Comparison of ENCODE assay signal across 19 cellular contexts in genomic region chr1:232184561-232185530, GRCh38.
A peak's percentile ranks its signal among the peaks of the same experiment; 100 is the strongest.
DNase-seq lines count a peak whose midpoint lies in the region; ATAC-seq, FAIRE-seq and TF ChIP-seq lines count a peak whose summit lies in the region.
"Had no signal": no experiment of that assay in that cellular context is flagged by ENCODE, and none has a peak within 500 bp of the region (broad histone marks: within the 10 kb centered on the region; RNA-seq: fewer than 3 reads in every experiment).

No MANE protein-coding gene starts in this region.

- no peak overlapping the region for H3K27ac Mint-ChIP-seq in endodermal cell
- H3K27ac Mint-ChIP-seq in activated CD8-positive, alpha-beta T cell treated with anti-CD3 and anti-CD28 coated beads, Interleukin-2, amount 10 ng/mL, durations not matched to agents 7 days and 5 days, result no peak overlapping the region
- H3K27ac Mint-ChIP-seq: CD4-positive, alpha-beta memory T cell; GM23338 had no signal

- TF ChIP-seq RAD21 in HepG2 (CRISPR knock-in tag; IDR thresholded peaks at IDR 0.05), result no peak

- H3K79me2 ChIP-seq in HepG2 (ENCODE audit: insufficient read depth, low read length), result no peaks in the 10 kb centered on the region

- no peak overlapping the region for H3K14ac ChIP-seq in neuronal stem cell (ENCODE audit: low read length)

- no peaks in the 10 kb centered on the region for H3K36me3 Mint-ChIP-seq in endodermal cell (ENCODE audit: low read depth)
- no peaks in the 10 kb centered on the region for H3K36me3 Mint-ChIP-seq in activated CD8-positive, alpha-beta T cell treated with anti-CD3 and anti-CD28 coated beads, Interleukin-2, amount 10 ng/mL, durations not matched to agents 7 days and 5 days (ENCODE audit: low read depth)
- H3K36me3 Mint-ChIP-seq: CD4-positive, alpha-beta memory T cell had no signal

- H3K36me3 ChIP-seq in HepG2 (replicated peaks in 1 of 2; ENCODE audit: control insufficient read depth in 1 of 2, insufficient read depth in 2 of 2, low read length in 2 of 2), result no peaks in the 10 kb centered on the region
- H3K36me3 ChIP-seq in right lobe of liver, result no peaks in the 10 kb centered on the region
- H3K36me3 ChIP-seq in endodermal cell (ENCODE audit: control insufficient read depth, insufficient read depth, low read length), result no peaks in the 10 kb centered on the region
- no peaks in the 10 kb centered on the region for H3K36me3 ChIP-seq in neuronal stem cell (replicated peaks in 1 of 2; ENCODE audit: control insufficient read depth in 2 of 2, insufficient read depth in 2 of 2, low read length in 2 of 2)
- H3K36me3 ChIP-seq: SJSA1 had no signal

- peak overlapping the region; percentile 48 for H3K23ac ChIP-seq in neuronal stem cell (ENCODE audit: low read depth, low read length, poor library complexity)

- H2BK15ac ChIP-seq in neuronal stem cell (ENCODE audit: low read length), result no peak overlapping the region

- H3K4ac ChIP-seq in neuronal stem cell (ENCODE audit: low read length), result no peak overlapping the region

- no peaks in the 10 kb centered on the region for H4K20me1 ChIP-seq in HepG2 (ENCODE audit: insufficient read depth, low read length)

- H3K9me3 ChIP-seq in HepG2 (ENCODE audit: low read length) (no peaks in the 10 kb centered on the region), right lobe of liver (no peaks in the 10 kb centered on the region), endodermal cell (ENCODE audit: control insufficient read depth, low read length) (no peaks in the 10 kb centered on the region), neuronal stem cell (replicated peaks in 1 of 2; ENCODE audit: control insufficient read depth in 2 of 2, insufficient read depth in 1 of 2, low read depth in 1 of 2, low read length in 2 of 2) (no peaks in the 10 kb centered on the region)
- H3K9me3 ChIP-seq: SJSA1 had no signal

- peaks cover 1 to 12% of the 10 kb centered on the region in 2 experiments; a peak in 3 of 5 replicates for H3K27me3 ChIP-seq in HepG2 (ENCODE audit: control insufficient read depth in 1 of 2, insufficient read depth in 2 of 2, low read length in 2 of 2)
- H3K27me3 ChIP-seq in right lobe of liver, result no peaks in the 10 kb centered on the region
- H3K27me3 ChIP-seq in endodermal cell (ENCODE audit: control insufficient read depth, insufficient read depth, low read length, poor library complexity, severe bottlenecking), result no peaks in the 10 kb centered on the region
- no peaks in the 10 kb centered on the region for H3K27me3 ChIP-seq in neuronal stem cell (ENCODE audit: control insufficient read depth in 3 of 3, insufficient read depth in 3 of 3, low read depth in 1 of 3, low read length in 3 of 3)
- H3K27me3 ChIP-seq: SJSA1 had no signal

- no TSS peak for BruUV-seq in HepG2 (replicated peaks; lab: Mats Ljungman, UMichigan)

- in situ Hi-C loops in HepG2 (cut with HindIII; ENCODE audit: extremely low pct_ligation_motif_present, low pct_unique_long_range_greater_than_20kb), result no loop called here

- no peak for TF ChIP-seq EP300 in HepG2 (IDR thresholded peaks at IDR 0.05; ENCODE audit: low read depth in 2 of 2, low read length in 2 of 2)
- no peak for TF ChIP-seq EP300 in HepG2 (CRISPR knock-in tag; IDR thresholded peaks at IDR 0.05; ENCODE audit: borderline replicate concordance)

- peaks cover 31% of the 10 kb centered on the region for H3K27me3 Mint-ChIP-seq in endodermal cell (ENCODE audit: insufficient read depth)
- no peaks in the 10 kb centered on the region for H3K27me3 Mint-ChIP-seq in activated CD8-positive, alpha-beta T cell treated with anti-CD3 and anti-CD28 coated beads, Interleukin-2, amount 10 ng/mL, durations not matched to agents 7 days and 5 days (ENCODE audit: low read depth)

- H2AFZ ChIP-seq in HepG2 (ENCODE audit: low read length) (no peak overlapping the region), neuronal stem cell (ENCODE audit: low read length) (no peak overlapping the region)
- H2AFZ ChIP-seq: GM23338 had no signal

- ATAC-seq in HepG2, result no peak
- no peak for ATAC-seq in right lobe of liver
- no peak for ATAC-seq in HG03280 (IDR thresholded peaks at IDR 0.05; ENCODE audit: unreplicated experiment)
- no peak for ATAC-seq in activated CD8-positive, alpha-beta T cell treated with anti-CD3 and anti-CD28 coated beads, Interleukin-2, amount 10 ng/mL, durations not matched to agents 7 days and 5 days
- ATAC-seq: GM12878, GM23338, K562 had no signal

- no peak for FAIRE-seq in HepG2 (lab: Jason Lieb, UNC)
- FAIRE-seq: GM12878, K562 had no signal

- H3K4me1 Mint-ChIP-seq in endodermal cell, result peaks cover 19% of the 10 kb centered on the region
- H3K4me1 Mint-ChIP-seq in activated CD8-positive, alpha-beta T cell treated with anti-CD3 and anti-CD28 coated beads, Interleukin-2, amount 10 ng/mL, durations not matched to agents 7 days and 5 days (ENCODE audit: low read depth), result no peaks in the 10 kb centered on the region
- H3K4me1 Mint-ChIP-seq: CD4-positive, alpha-beta memory T cell had no signal

- no peak overlapping the region for H3K18ac ChIP-seq in neuronal stem cell (ENCODE audit: low read length)

- intact Hi-C loops in HepG2 (cut with micrococcal nuclease; ENCODE audit: unreplicated experiment) (no loop called here), right lobe of liver (cut with DNase I) (no loop called here)

- CTCF ChIA-PET in HepG2 (lab: Yijun Ruan, JAX; ENCODE audit: low intra/inter-chr PET ratio, low total read pairs) (no interaction called here), GM10248 (lab: Yijun Ruan, JAX) (no interaction called here)
- CTCF ChIA-PET in activated CD8-positive, alpha-beta T cell treated with anti-CD3 and anti-CD28 coated beads, Interleukin-2, amount 10 ng/mL, durations not matched to agents 7 days and 5 days (lab: Charles Lee), result no interaction called here

- WGBS in HepG2 (ENCODE audit: low lambda C conversion rate), result 28% methylated on average over 13 of the region's 18 CpGs
- WGBS in right lobe of liver (ENCODE audit: insufficient coverage, low coverage, low lambda C conversion rate, missing lambda C conversion rate), result 44% methylated on average over 7 of the region's 18 CpGs
- 88 to 96% methylated on average over 13 to 18 of the region's 18 CpGs for WGBS in endodermal cell (ENCODE audit: insufficient coverage in 1 of 2, insufficient read length in 1 of 2), 2 experiments
- no CpG with 5 or more reads among the region's 18 CpGs for WGBS in neuronal stem cell (ENCODE audit: extremely low coverage in 2 of 2, insufficient read length in 2 of 2, insufficient replicate concordance in 1 of 2), 2 donors

- H3K4me3 ChIP-seq in HepG2 (replicated peaks in 1 of 3; ENCODE audit: insufficient read depth in 1 of 3, low read depth in 2 of 3, low read length in 3 of 3), result no peak overlapping the region
- no peak overlapping the region for H3K4me3 ChIP-seq in right lobe of liver
- no peak overlapping the region for H3K4me3 ChIP-seq in endodermal cell (ENCODE audit: low read length)
- H3K4me3 ChIP-seq in neuronal stem cell (ENCODE audit: low read length in 2 of 2), result peak overlapping the region in 1 of 2 donors; percentile 5
- H3K4me3 ChIP-seq: GM12878, GM23338, K562, SJSA1 had no signal

- H3K27ac ChIP-seq in HepG2 (ENCODE audit: extremely low read length, insufficient read depth, low read length) (no peak overlapping the region), right lobe of liver (no peak overlapping the region), endodermal cell (ENCODE audit: low read depth, low read length) (no peak overlapping the region), neuronal stem cell (replicated peaks; ENCODE audit: low read length) (no peak overlapping the region)
- H3K27ac ChIP-seq: SJSA1 had no signal

- no peaks in the 10 kb centered on the region for H3K79me1 ChIP-seq in neuronal stem cell (ENCODE audit: low read depth, low read length)

- no peak overlapping the region for H2BK12ac ChIP-seq in neuronal stem cell (ENCODE audit: low read length)

- no peaks in the 10 kb centered on the region for H3K9me3 Mint-ChIP-seq in endodermal cell
- no peaks in the 10 kb centered on the region for H3K9me3 Mint-ChIP-seq in activated CD8-positive, alpha-beta T cell treated with anti-CD3 and anti-CD28 coated beads, Interleukin-2, amount 10 ng/mL, durations not matched to agents 7 days and 5 days (ENCODE audit: insufficient read depth)
- H3K9me3 Mint-ChIP-seq: CD4-positive, alpha-beta memory T cell; GM23338 had no signal

- no peak overlapping the region for H2BK5ac ChIP-seq in neuronal stem cell (ENCODE audit: low read length)

- no peak overlapping the region for H2AK5ac ChIP-seq in neuronal stem cell (ENCODE audit: low read depth, low read length)

- H3K4me2 ChIP-seq in HepG2 (ENCODE audit: low read depth, low read length) (no peak overlapping the region), neuronal stem cell (ENCODE audit: insufficient read depth, low read length, poor library complexity, severe bottlenecking) (no peak overlapping the region)
- H3K4me2 ChIP-seq: GM23338 had no signal

- TF ChIP-seq CTCF in HepG2 (CRISPR knock-in tag; IDR thresholded peaks at IDR 0.05) (no peak), right lobe of liver (IDR thresholded peaks at IDR 0.05) (no peak), endodermal cell (conservative IDR thresholded peaks at IDR 0.05) (no peak), GM10248 (IDR thresholded peaks at IDR 0.05; ENCODE audit: control extremely low read depth, extremely low read depth, low read depth, missing control alignments) (no peak)

- no peak overlapping the region for H4K91ac ChIP-seq in neuronal stem cell (ENCODE audit: low read depth, low read length, poor library complexity)

- POLR2A ChIA-PET in HepG2 (lab: Yijun Ruan, JAX) (no interaction called here), GM10248 (lab: Yijun Ruan, JAX) (no interaction called here)
- POLR2A ChIA-PET in activated CD8-positive, alpha-beta T cell treated with anti-CD3 and anti-CD28 coated beads, Interleukin-2, amount 10 ng/mL, durations not matched to agents 7 days and 5 days (lab: Charles Lee), result no interaction called here

- no peak overlapping the region for H4K8ac ChIP-seq in neuronal stem cell (ENCODE audit: low read depth, low read length)

- TF ChIP-seq POLR2A in HepG2 (IDR thresholded peaks at IDR 0.05; ENCODE audit: insufficient read depth in 1 of 2, low read depth in 2 of 2, low read length in 2 of 2) (no peak), right lobe of liver (IDR thresholded peaks at IDR 0.05) (no peak)

- H3K4me1 ChIP-seq in HepG2 (ENCODE audit: insufficient read depth, low read length) (no peaks in the 10 kb centered on the region), right lobe of liver (no peaks in the 10 kb centered on the region), endodermal cell (ENCODE audit: control insufficient read depth, insufficient read depth, low read length) (peaks cover 5% of the 10 kb centered on the region), neuronal stem cell (ENCODE audit: control insufficient read depth in 2 of 2, insufficient read depth in 1 of 2, low read depth in 1 of 2, low read length in 2 of 2) (peaks cover 10 to 12% of the 10 kb centered on the region in 2 donors)
- H3K4me1 ChIP-seq: SJSA1 had no signal

- no peak overlapping the region for H3K4me3 Mint-ChIP-seq in endodermal cell
- H3K4me3 Mint-ChIP-seq in activated CD8-positive, alpha-beta T cell treated with anti-CD3 and anti-CD28 coated beads, Interleukin-2, amount 10 ng/mL, durations not matched to agents 7 days and 5 days, result no peak overlapping the region
- H3K4me3 Mint-ChIP-seq: CD4-positive, alpha-beta memory T cell; GM23338 had no signal

- H3K9ac ChIP-seq in HepG2 (ENCODE audit: insufficient read depth, low read depth, low read length) (no peak overlapping the region), endodermal cell (ENCODE audit: extremely low read depth, low read length, poor library complexity, severe bottlenecking) (no peak overlapping the region), neuronal stem cell (ENCODE audit: low read depth, low read length, poor library complexity) (no peak overlapping the region)

- DNase-seq in HepG2 (ENCODE audit: low spot score), result no peak
- no peak for DNase-seq in right lobe of liver
- DNase-seq in endodermal cell, result peak; percentile 33
- DNase-seq in neuronal stem cell (ENCODE audit: low spot score), result no peak
- DNase-seq in NCI-H69 (lab: John Stamatoyannopoulos, UW), result no peak
- DNase-seq in activated CD8-positive, alpha-beta T cell treated with anti-CD3 and anti-CD28 coated beads, Interleukin-2, amount 10 ng/mL, durations not matched to agents 7 days and 5 days, result no peak
- DNase-seq in GM10248 (ENCODE audit: extremely low spot score), result no peak
- DNase-seq: CD4-positive, alpha-beta memory T cell; GF-D8; HCEC 1CT; NCI-H1417 treated with DMSO at 0.1 percent for 48 hours; NCI-H187 treated with DMSO at 0.1 percent for 48 hours; NCI-H226; NCI-H524 treated with DMSO at 0.1 percent for 48 hours had no signal

- H2BK120ac ChIP-seq in neuronal stem cell (ENCODE audit: low read depth, low read length), result no peak overlapping the region
